Comparison of ENCODE assay signal across 1 cellular context in genomic region chr20:1392693-1393506, GRCh38.
TF ChIP-seq lines count a peak whose summit lies in the region.

Gene FKBP1A, minus strand, starts transcription at chr20:1393054. Its CDS starts 56 bp downstream, at chr20:1392998.

TF ChIP-seq in GM23338, 12 proteins besides CTCF, POLR2A, EP300 and RAD21 (continued from another document):
- no peak for TF ChIP-seq ZNF462 (CRISPR knock-in tag; IDR thresholded peaks at IDR 0.05)
- TF ChIP-seq EZH2phosphoT487 (IDR thresholded peaks at IDR 0.05; ENCODE audit: unreplicated experiment) = no peak
- TF ChIP-seq EZH2 (IDR thresholded peaks at IDR 0.05; ENCODE audit: low read depth, unreplicated experiment) = no peak
- TF ChIP-seq NANOG (IDR thresholded peaks at IDR 0.05; ENCODE audit: borderline replicate concordance) = no peak
- TF ChIP-seq ETS1 (IDR thresholded peaks at IDR 0.05) = peak; percentile 80
- TF ChIP-seq STAT1 (IDR thresholded peaks at IDR 0.05; ENCODE audit: unreplicated experiment) = no peak
- no peak for TF ChIP-seq REST (IDR thresholded peaks at IDR 0.05; ENCODE audit: unreplicated experiment)
TF ChIP-seq in GM23338: peak in this region for 2.
